14 cellular contexts compared by ENCODE assay signal in the genomic region with DNA sequence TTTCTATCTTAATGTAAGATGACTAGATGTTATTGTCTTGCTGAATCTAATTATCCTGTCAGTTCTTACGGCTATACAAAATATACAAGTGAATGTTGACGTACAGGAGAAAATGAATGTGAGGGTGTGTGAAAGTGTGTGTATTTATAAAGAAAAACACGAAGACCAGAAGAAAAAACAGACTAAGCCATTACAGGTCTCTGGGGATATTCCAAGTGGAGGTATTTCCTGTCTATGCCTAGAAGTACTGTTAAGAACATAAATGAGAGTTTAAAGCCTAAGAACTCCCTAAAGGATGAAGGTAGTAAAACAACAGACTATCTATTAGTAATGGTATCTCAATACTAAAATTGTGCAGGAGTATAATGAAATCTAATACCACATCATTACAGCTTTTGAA. TPM values are rescaled to one million over a fixed set of nuclear protein-coding genes. Genes with fewer than 3 reads are reported as not detected.
A peak's percentile ranks its signal among the peaks of the same experiment; 100 is the strongest.
DNase-seq lines count a peak whose midpoint lies in the region; FAIRE-seq and TF ChIP-seq lines count a peak whose summit lies in the region.
"Had no signal": no experiment of that assay in that cellular context is flagged by ENCODE, and none has a peak within 500 bp of the region (broad histone marks: within the 10 kb centered on the region; RNA-seq: fewer than 3 reads in every experiment).

No MANE protein-coding gene starts in this region.

- H3K9me3 ChIP-seq in Loucy (ENCODE audit: insufficient read depth, low read depth, low read length) (no peaks in the 10 kb centered on the region), neural cell (ENCODE audit: low read length) (no peaks in the 10 kb centered on the region)
- H3K9me3 ChIP-seq: A549 had no signal

- H3K27me3 ChIP-seq in Loucy (ENCODE audit: insufficient read depth, low read length, poor library complexity, severe bottlenecking) (no peaks in the 10 kb centered on the region), neural cell (ENCODE audit: insufficient read depth, low read depth, low read length) (no peaks in the 10 kb centered on the region)

- DNase-seq in superior temporal gyrus (ENCODE audit: extremely low spot score), result peak; percentile 6
- no peak for DNase-seq in AG20443 (ENCODE audit: low spot score)
- DNase-seq in activated gamma-delta T cell treated with Interleukin-2 at 50 U/mL for 16 hours, result no peak
- DNase-seq in HUDEP-2 (lab: John Stamatoyannopoulos, UW; ENCODE audit: unreplicated experiment in 76 of 76), result no peak
- DNase-seq: C1 segment of cervical spinal cord; CD4-positive, alpha-beta T cell; DMS79; GM23248; H7 had no signal

- peak overlapping the region; percentile 1 for H3K4me3 ChIP-seq in Loucy (ENCODE audit: low read length, poor library complexity, severe bottlenecking)
- peak overlapping the region; percentile 6 for H3K4me3 ChIP-seq in neural cell (ENCODE audit: low read length)
- H3K4me3 ChIP-seq: A549, GM12878, GM23248 had no signal

- H4K20me1 ChIP-seq in Loucy (ENCODE audit: insufficient read depth, low read length, poor library complexity, severe bottlenecking), result no peaks in the 10 kb centered on the region
- no peaks in the 10 kb centered on the region for H4K20me1 ChIP-seq in neural cell (ENCODE audit: insufficient read depth)

- H2AFZ ChIP-seq in Loucy (ENCODE audit: low read length) (no peak overlapping the region), neural cell (ENCODE audit: low read depth, low read length) (no peak overlapping the region)
- H2AFZ ChIP-seq: GM23248 had no signal

- peak; percentile 21 for FAIRE-seq in endometrium (lab: Jason Lieb, UNC)
- FAIRE-seq: A549, GM12878 had no signal

- TF ChIP-seq CTCF in Loucy (conservative IDR thresholded peaks at IDR 0.05; ENCODE audit: low read length) (no peak), neural cell (IDR thresholded peaks at IDR 0.05; ENCODE audit: poor library complexity, severe bottlenecking) (no peak)

- H3K9me2 ChIP-seq in Loucy (replicated peaks; ENCODE audit: low read depth, low read length) (no peaks in the 10 kb centered on the region), neural cell (ENCODE audit: insufficient read depth, low read length) (no peaks in the 10 kb centered on the region)

- H3K4me2 ChIP-seq in Loucy (ENCODE audit: low read depth, low read length, poor library complexity, severe bottlenecking), result peak overlapping the region; percentile 24
- H3K4me2 ChIP-seq in neural cell (ENCODE audit: low read length), result peak overlapping the region; percentile 3
- H3K4me2 ChIP-seq: A549 had no signal

- peak overlapping the region; percentile 43 for H3K9ac ChIP-seq in Loucy (ENCODE audit: low read depth, low read length, poor library complexity, severe bottlenecking)
- no peak overlapping the region for H3K9ac ChIP-seq in neural cell (ENCODE audit: low read length)
- H3K9ac ChIP-seq: GM23248 had no signal

- TF ChIP-seq EP300 in neural cell (conservative IDR thresholded peaks at IDR 0.05; ENCODE audit: poor library complexity, severe bottlenecking), result no peak

- H3K36me3 ChIP-seq in Loucy (ENCODE audit: insufficient read depth, low read length) (no peaks in the 10 kb centered on the region), neural cell (ENCODE audit: insufficient read depth, low read length) (no peaks in the 10 kb centered on the region)

- no peak for TF ChIP-seq RAD21 in neural cell (conservative IDR thresholded peaks at IDR 0.05)

- H3K27ac ChIP-seq in neural cell (ENCODE audit: low read length), result no peak overlapping the region
- H3K27ac ChIP-seq: A549, GM23248 had no signal

- H3K79me2 ChIP-seq in Loucy (ENCODE audit: insufficient read depth, low read length) (peaks cover 13% of the 10 kb centered on the region), neural cell (replicated peaks; ENCODE audit: insufficient read depth, low read length) (no peaks in the 10 kb centered on the region)

- H3K4me1 ChIP-seq in Loucy (ENCODE audit: insufficient read depth, low read length, poor library complexity, severe bottlenecking), result peaks cover 59% of the 10 kb centered on the region
- H3K4me1 ChIP-seq: A549 had no signal

- H3F3A ChIP-seq in Loucy (ENCODE audit: low read depth), result no peaks in the 10 kb centered on the region
- no peaks in the 10 kb centered on the region for H3F3A ChIP-seq in neural cell (ENCODE audit: insufficient read depth, low read length, poor library complexity, severe bottlenecking)

TF ChIP-seq in neural cell, 6 proteins besides CTCF, POLR2A, EP300 and RAD21:
- TF ChIP-seq, protein P1, sequence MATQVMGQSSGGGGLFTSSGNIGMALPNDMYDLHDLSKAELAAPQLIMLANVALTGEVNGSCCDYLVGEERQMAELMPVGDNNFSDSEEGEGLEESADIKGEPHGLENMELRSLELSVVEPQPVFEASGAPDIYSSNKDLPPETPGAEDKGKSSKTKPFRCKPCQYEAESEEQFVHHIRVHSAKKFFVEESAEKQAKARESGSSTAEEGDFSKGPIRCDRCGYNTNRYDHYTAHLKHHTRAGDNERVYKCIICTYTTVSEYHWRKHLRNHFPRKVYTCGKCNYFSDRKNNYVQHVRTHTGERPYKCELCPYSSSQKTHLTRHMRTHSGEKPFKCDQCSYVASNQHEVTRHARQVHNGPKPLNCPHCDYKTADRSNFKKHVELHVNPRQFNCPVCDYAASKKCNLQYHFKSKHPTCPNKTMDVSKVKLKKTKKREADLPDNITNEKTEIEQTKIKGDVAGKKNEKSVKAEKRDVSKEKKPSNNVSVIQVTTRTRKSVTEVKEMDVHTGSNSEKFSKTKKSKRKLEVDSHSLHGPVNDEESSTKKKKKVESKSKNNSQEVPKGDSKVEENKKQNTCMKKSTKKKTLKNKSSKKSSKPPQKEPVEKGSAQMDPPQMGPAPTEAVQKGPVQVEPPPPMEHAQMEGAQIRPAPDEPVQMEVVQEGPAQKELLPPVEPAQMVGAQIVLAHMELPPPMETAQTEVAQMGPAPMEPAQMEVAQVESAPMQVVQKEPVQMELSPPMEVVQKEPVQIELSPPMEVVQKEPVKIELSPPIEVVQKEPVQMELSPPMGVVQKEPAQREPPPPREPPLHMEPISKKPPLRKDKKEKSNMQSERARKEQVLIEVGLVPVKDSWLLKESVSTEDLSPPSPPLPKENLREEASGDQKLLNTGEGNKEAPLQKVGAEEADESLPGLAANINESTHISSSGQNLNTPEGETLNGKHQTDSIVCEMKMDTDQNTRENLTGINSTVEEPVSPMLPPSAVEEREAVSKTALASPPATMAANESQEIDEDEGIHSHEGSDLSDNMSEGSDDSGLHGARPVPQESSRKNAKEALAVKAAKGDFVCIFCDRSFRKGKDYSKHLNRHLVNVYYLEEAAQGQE (IDR thresholded peaks at IDR 0.05; ENCODE audit: borderline replicate concordance), result no peak
- no peak for TF ChIP-seq POLR2AphosphoS5 (IDR thresholded peaks at IDR 0.05)
- no peak for TF ChIP-seq EZH2 (IDR thresholded peaks at IDR 0.05; ENCODE audit: borderline replicate concordance, insufficient read depth, low read length, poor library complexity, severe bottlenecking)
- no peak for TF ChIP-seq TAF1 (IDR thresholded peaks at IDR 0.05; ENCODE audit: low read depth)
- no peak for TF ChIP-seq MXI1 (conservative IDR thresholded peaks at IDR 0.05; ENCODE audit: poor library complexity, severe bottlenecking)
- no peak for TF ChIP-seq SMC3 (conservative IDR thresholded peaks at IDR 0.05; ENCODE audit: poor library complexity)
TF ChIP-seq in neural cell: peak in this region for 0.

RNA-seq across cellular contexts. Expression of gene MDM1, which starts 7.6 kb away (rescaled TPM):
- polyA plus RNA-seq in neural cell, result 35.5 and 37.0 TPM in 2 replicates
- polyA minus RNA-seq in neural cell, result 33.8 and 40.1 TPM in 2 replicates
